ENCODE assay signal across 17 cellular contexts in the genomic region with DNA sequence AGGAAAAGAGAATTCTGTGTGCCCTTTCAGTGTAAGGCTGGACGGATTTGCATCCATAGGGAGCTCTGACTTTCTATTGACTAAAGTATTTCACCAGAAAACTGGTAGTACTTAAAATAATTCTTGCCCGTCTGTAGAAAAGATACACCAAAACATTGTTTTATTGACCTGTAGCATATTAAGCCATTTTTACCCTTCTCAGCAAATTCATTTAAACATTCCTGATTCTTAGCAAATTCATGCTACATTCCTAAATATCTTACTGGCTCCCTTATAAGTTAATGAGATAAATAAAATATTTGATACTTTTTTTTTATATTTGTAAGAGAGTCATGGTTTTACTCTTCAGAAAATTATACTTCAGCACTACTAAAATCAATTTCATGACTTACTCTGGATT. TPM values are rescaled to one million over a fixed set of nuclear protein-coding genes. Genes with fewer than 3 reads are reported as not detected.
DNase-seq lines count a peak whose midpoint lies in the region; ATAC-seq, FAIRE-seq and TF ChIP-seq lines count a peak whose summit lies in the region.
"Had no signal": no experiment of that assay in that cellular context is flagged by ENCODE, and none has a peak within 500 bp of the region (broad histone marks: within the 10 kb centered on the region; RNA-seq: fewer than 3 reads in every experiment).

No MANE protein-coding gene starts in this region.

- peaks cover 3% of the 10 kb centered on the region for H3K36me3 Mint-ChIP-seq in CD8-positive, alpha-beta T cell
- H3K36me3 Mint-ChIP-seq in nephron progenitor cell (ENCODE audit: low read depth) = peaks cover 9% of the 10 kb centered on the region

- peak overlapping the region; percentile 71 for H3K27ac Mint-ChIP-seq in CD8-positive, alpha-beta T cell
- no peak overlapping the region for H3K27ac Mint-ChIP-seq in nephron progenitor cell

- H3K36me3 ChIP-seq in CD8-positive, alpha-beta T cell (ENCODE audit: insufficient read depth, low read length) = no peaks in the 10 kb centered on the region
- H3K36me3 ChIP-seq in ascending aorta = no peaks in the 10 kb centered on the region
- H3K36me3 ChIP-seq: cardiac muscle cell, heart right ventricle, upper lobe of right lung, WERI-Rb-1 had no signal

- ATAC-seq in CD8-positive, alpha-beta T cell = no peak
- ATAC-seq in Right ventricle myocardium inferior = no peak
- ATAC-seq: heart right ventricle, upper lobe of right lung had no signal

- H3K4me1 Mint-ChIP-seq in CD8-positive, alpha-beta T cell (ENCODE audit: low read depth) = peaks cover 33% of the 10 kb centered on the region
- H3K4me1 Mint-ChIP-seq in nephron progenitor cell = peaks cover 27% of the 10 kb centered on the region

- DNase-seq in CD8-positive, alpha-beta T cell = no peak
- DNase-seq in HL-60 (ENCODE audit: low read depth in 1 of 2, low spot score in 1 of 2) (no peak), ascending aorta (ENCODE audit: low spot score in 2 of 2) (no peak), nephron progenitor cell (no peak), GM19239 (ENCODE audit: insufficient read length, low spot score) (no peak), ecto neural progenitor cell (ENCODE audit: low spot score) (no peak), Right ventricle myocardium inferior (ENCODE audit: missing footprints) (no peak)
- DNase-seq: EL; heart right ventricle; NCI-H1105 treated with DMSO at 0.1 percent for 48 hours; stimulated activated CD4-positive, alpha-beta T cell treated with anti-CD3 and anti-CD28 coated beads, Interleukin-2, amount 100 ng/mL, for 24 hours; upper lobe of right lung; WERI-Rb-1 had no signal

- CTCF ChIA-PET in CD8-positive, alpha-beta T cell (lab: Charles Lee) = no interaction called here

- no peak overlapping the region for H3K27ac ChIP-seq in CD8-positive, alpha-beta T cell (ENCODE audit: low read depth, low read length)
- peak overlapping the region; percentile 98 for H3K27ac ChIP-seq in HL-60 (replicated peaks)
- H3K27ac ChIP-seq in ascending aorta = peak overlapping the region; percentile 90 to 98
- H3K27ac ChIP-seq: WERI-Rb-1 had no signal

- no peaks in the 10 kb centered on the region for H3K9me3 ChIP-seq in CD8-positive, alpha-beta T cell (ENCODE audit: low read length)
- H3K9me3 ChIP-seq in ascending aorta = no peaks in the 10 kb centered on the region
- H3K9me3 ChIP-seq: upper lobe of right lung had no signal

- H3K9me3 Mint-ChIP-seq in CD8-positive, alpha-beta T cell = no peaks in the 10 kb centered on the region
- H3K9me3 Mint-ChIP-seq in nephron progenitor cell = peaks cover 29% of the 10 kb centered on the region

- no peaks in the 10 kb centered on the region for H3K27me3 ChIP-seq in CD8-positive, alpha-beta T cell (ENCODE audit: insufficient read depth, low read length)
- H3K27me3 ChIP-seq in HL-60 (ENCODE audit: insufficient read depth, poor library complexity, severe bottlenecking) (no peaks in the 10 kb centered on the region), ascending aorta (no peaks in the 10 kb centered on the region)
- H3K27me3 ChIP-seq: BLaER1 treated with 17β-estradiol and CSF1 and Interleukin-3, amounts not matched to agents 10 nM and 100 nM; cardiac muscle cell; heart right ventricle; upper lobe of right lung had no signal

- FAIRE-seq in GM19239 (lab: Jason Lieb, UNC) = no peak
- FAIRE-seq: endothelial cell of umbilical vein, GM12891 had no signal

- no peak overlapping the region for H3K4me3 ChIP-seq in CD8-positive, alpha-beta T cell (ENCODE audit: low read depth, low read length)
- no peak overlapping the region for H3K4me3 ChIP-seq in HL-60 (replicated peaks; ENCODE audit: insufficient read depth, low read length)
- H3K4me3 ChIP-seq in ascending aorta = no peak overlapping the region
- H3K4me3 ChIP-seq: cardiac muscle cell, upper lobe of right lung had no signal

- H3K4me1 ChIP-seq in CD8-positive, alpha-beta T cell (ENCODE audit: insufficient read depth, low read length) = peaks cover 17% of the 10 kb centered on the region
- peaks cover 3 to 13% of the 10 kb centered on the region in 2 donors for H3K4me1 ChIP-seq in ascending aorta

- POLR2A ChIA-PET in CD8-positive, alpha-beta T cell (lab: Charles Lee) = interaction anchor here (1.1 kb wide), 1 partner anchor 66 kb away, joined by 3 read pairs; a partner anchor contains a TSS

- H3K27me3 Mint-ChIP-seq in CD8-positive, alpha-beta T cell (ENCODE audit: low read depth) = no peaks in the 10 kb centered on the region
- H3K27me3 Mint-ChIP-seq in nephron progenitor cell (ENCODE audit: low read depth, poor library complexity) = no peaks in the 10 kb centered on the region

- intact Hi-C loops in CD8-positive, alpha-beta T cell (cut with DNase I, micrococcal nuclease) = loop anchor here in 1 of 2 experiments (5.0 kb wide), 2 partner anchors 50 to 165 kb away; a partner anchor contains a TSS
- intact Hi-C loops in ascending aorta (cut with DNase I) (loop anchor here (5.0 kb wide), 2 partner anchors 130 to 170 kb away; a partner anchor contains a TSS), Right ventricle myocardium inferior (cut with DNase I) (loop anchor here (5.0 kb wide), 2 partner anchors 50 to 90 kb away; a partner anchor contains a TSS)

- H3K4me3 Mint-ChIP-seq in CD8-positive, alpha-beta T cell = peak overlapping the region; percentile 57
- peak overlapping the region; percentile 23 for H3K4me3 Mint-ChIP-seq in nephron progenitor cell

- TF ChIP-seq CTCF in CD8-positive, alpha-beta T cell (IDR thresholded peaks at IDR 0.05) = no peak
- TF ChIP-seq CTCF in HL-60 (IDR thresholded peaks at IDR 0.05; ENCODE audit: insufficient read depth, low read length) (no peak), ascending aorta (IDR thresholded peaks at IDR 0.05) (no peak), nephron progenitor cell (IDR thresholded peaks at IDR 0.05) (no peak)

RNA-seq across cellular contexts. Expression of a gene that starts 1.6 kb away (rescaled TPM):
- total RNA-seq in CD8-positive, alpha-beta T cell = 1 to 10 TPM; 4.9 to 5.6 TPM
- total RNA-seq in ascending aorta = 5.5 TPM
- 11.6 TPM for total RNA-seq in Right ventricle myocardium inferior

RNA-seq across cellular contexts. Expression of a gene that starts 51.4 kb away (rescaled TPM):
- 1 to 10 TPM; 6.2 to 7.1 TPM for total RNA-seq in CD8-positive, alpha-beta T cell
- 61.0 TPM for total RNA-seq in ascending aorta
- total RNA-seq in Right ventricle myocardium inferior = 100 TPM
